In genomic region chr21:45297329-45297728, GRCh38 we compare ENCODE assay signal across 14 cellular contexts.
"Had no signal": no experiment of that assay in that cellular context is flagged by ENCODE, and none has a peak within 500 bp of the region (broad histone marks: within the 10 kb centered on the region; RNA-seq: fewer than 3 reads in every experiment).

No MANE protein-coding gene starts in this region.

- H3K36me3 ChIP-seq: cardiac muscle cell, prostate gland, right lobe of liver, uterus had no signal

- H3K27ac ChIP-seq: cardiac muscle cell, foreskin keratinocyte, right lobe of liver had no signal

- ATAC-seq: activated CD8-positive, alpha-beta T cell treated with anti-CD3 and anti-CD28 coated beads for 36 hours; foreskin keratinocyte; mucosa of descending colon; right lobe of liver; stimulated activated naive B cell treated with anti-CD40 and anti-IgM and Interleukin-4, amounts not matched to agents 10 μg/mL and 1 μg/mL and 100 μg/mL, for 72 hours had no signal

- H3K9me3 ChIP-seq: mucosa of descending colon, prostate gland, right lobe of liver, uterus had no signal

- H3K9me3 Mint-ChIP-seq: activated CD4-positive, alpha-beta T cell treated with anti-CD3 and anti-CD28 coated beads, Interleukin-2, amount 10 ng/mL, durations not matched to agents 24 days and 14 days; activated CD8-positive, alpha-beta T cell treated with anti-CD3 and anti-CD28 coated beads for 36 hours; naive B cell; neural crest cell; stimulated activated naive B cell treated with anti-CD40 and anti-IgM and Interleukin-4, amounts not matched to agents 10 μg/mL and 1 μg/mL and 100 μg/mL, for 72 hours had no signal

- H3K27me3 Mint-ChIP-seq: activated CD4-positive, alpha-beta T cell treated with anti-CD3 and anti-CD28 coated beads, Interleukin-2, amount 10 ng/mL, durations not matched to agents 24 days and 14 days; activated CD8-positive, alpha-beta T cell treated with anti-CD3 and anti-CD28 coated beads for 36 hours; activated naive CD8-positive, alpha-beta T cell had no signal

- H3K27me3 ChIP-seq: cardiac muscle cell, dorsolateral prefrontal cortex, foreskin keratinocyte, right lobe of liver, uterus had no signal

- DNase-seq: activated CD4-positive, alpha-beta T cell treated with anti-CD3 and anti-CD28 coated beads, Interleukin-2, amount 10 ng/mL, durations not matched to agents 24 days and 14 days; activated CD8-positive, alpha-beta T cell treated with anti-CD3 and anti-CD28 coated beads for 36 hours; foreskin keratinocyte; glutamatergic neuron; mucosa of descending colon; naive B cell; stimulated activated naive B cell treated with anti-CD40 and anti-IgM and Interleukin-4, amounts not matched to agents 10 μg/mL and 1 μg/mL and 100 μg/mL, for 72 hours had no signal

- H3K27ac Mint-ChIP-seq: activated CD4-positive, alpha-beta T cell treated with anti-CD3 and anti-CD28 coated beads, Interleukin-2, amount 10 ng/mL, durations not matched to agents 24 days and 14 days; activated CD8-positive, alpha-beta T cell treated with anti-CD3 and anti-CD28 coated beads for 36 hours; activated naive CD8-positive, alpha-beta T cell; stimulated activated naive B cell treated with anti-CD40 and anti-IgM and Interleukin-4, amounts not matched to agents 10 μg/mL and 1 μg/mL and 100 μg/mL, for 72 hours had no signal

- H3K4me3 Mint-ChIP-seq: activated CD4-positive, alpha-beta T cell treated with anti-CD3 and anti-CD28 coated beads, Interleukin-2, amount 10 ng/mL, durations not matched to agents 24 days and 14 days; activated CD8-positive, alpha-beta T cell treated with anti-CD3 and anti-CD28 coated beads for 36 hours; activated naive CD8-positive, alpha-beta T cell; naive B cell; neural crest cell; stimulated activated naive B cell treated with anti-CD40 and anti-IgM and Interleukin-4, amounts not matched to agents 10 μg/mL and 1 μg/mL and 100 μg/mL, for 72 hours had no signal

- H3K36me3 Mint-ChIP-seq: naive B cell had no signal

- H3K4me3 ChIP-seq: cardiac muscle cell, dorsolateral prefrontal cortex, mucosa of descending colon, prostate gland, right lobe of liver, uterus had no signal
